1 cellular context compared by ENCODE assay signal in the genomic region with DNA sequence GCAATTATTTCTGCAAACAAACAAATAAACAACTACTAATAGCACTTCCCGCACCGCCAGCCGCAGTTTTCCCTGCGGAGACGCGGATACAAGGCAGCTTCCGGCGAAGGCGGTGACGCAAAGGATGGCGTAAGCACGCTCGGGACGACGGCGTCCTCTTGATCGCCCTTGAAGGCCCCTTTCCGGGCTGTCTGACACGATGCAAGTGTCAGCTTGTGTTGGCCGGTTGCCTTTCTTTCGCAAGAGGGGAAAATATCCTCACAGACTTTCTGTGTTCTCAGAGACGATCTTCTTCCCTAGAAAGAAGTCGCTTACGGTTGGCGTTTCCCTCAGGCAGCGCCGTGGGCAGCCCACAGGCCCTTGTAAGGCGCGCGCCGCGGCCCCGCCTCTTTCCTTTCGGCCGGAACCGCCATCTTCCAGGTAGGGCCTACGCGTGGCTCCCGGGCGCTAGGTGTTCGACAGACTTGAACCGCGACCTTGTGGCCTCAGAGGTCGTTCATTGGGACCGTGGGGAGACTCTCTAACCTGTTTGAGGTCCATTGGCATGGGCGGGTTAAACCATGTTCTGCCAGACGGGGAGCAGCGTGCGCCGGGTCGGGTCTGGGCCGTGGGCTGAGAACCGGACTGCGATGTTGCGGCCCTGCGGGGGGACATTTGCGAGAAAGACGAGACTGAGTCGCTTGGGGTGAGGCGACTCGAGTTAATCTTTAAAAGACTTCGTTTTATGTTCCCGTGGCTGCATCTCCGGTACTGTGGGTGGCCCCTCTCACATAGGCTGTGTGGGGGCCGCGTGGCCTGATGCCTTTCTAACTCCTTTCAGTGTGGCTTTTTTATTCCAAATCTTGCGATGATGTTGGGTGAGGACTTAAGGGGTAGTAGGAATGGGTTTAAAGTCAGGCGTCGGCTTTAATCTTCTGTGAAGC.
TF ChIP-seq lines count a peak whose summit lies in the region.

A gene (plus strand): TSS at position 393 of the 923 bp plus-strand sequence. CDS start 2,219 bp downstream, outside the sequence.

TF ChIP-seq in HEK293, 187 proteins besides CTCF, POLR2A, EP300 and RAD21 (continued from another document and continues in another):
- TF ChIP-seq, protein P1, sequence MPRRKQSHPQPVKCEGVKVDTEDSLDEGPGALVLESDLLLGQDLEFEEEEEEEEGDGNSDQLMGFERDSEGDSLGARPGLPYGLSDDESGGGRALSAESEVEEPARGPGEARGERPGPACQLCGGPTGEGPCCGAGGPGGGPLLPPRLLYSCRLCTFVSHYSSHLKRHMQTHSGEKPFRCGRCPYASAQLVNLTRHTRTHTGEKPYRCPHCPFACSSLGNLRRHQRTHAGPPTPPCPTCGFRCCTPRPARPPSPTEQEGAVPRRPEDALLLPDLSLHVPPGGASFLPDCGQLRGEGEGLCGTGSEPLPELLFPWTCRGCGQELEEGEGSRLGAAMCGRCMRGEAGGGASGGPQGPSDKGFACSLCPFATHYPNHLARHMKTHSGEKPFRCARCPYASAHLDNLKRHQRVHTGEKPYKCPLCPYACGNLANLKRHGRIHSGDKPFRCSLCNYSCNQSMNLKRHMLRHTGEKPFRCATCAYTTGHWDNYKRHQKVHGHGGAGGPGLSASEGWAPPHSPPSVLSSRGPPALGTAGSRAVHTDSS (tag by site-specific recombination; IDR thresholded peaks at IDR 0.05): no peak
- TF ChIP-seq ZNF184 (tag by site-specific recombination; IDR thresholded peaks at IDR 0.05) (no peak), ZNF155 (tag by site-specific recombination; IDR thresholded peaks at IDR 0.05) (no peak), KLF9 (tag by site-specific recombination; IDR thresholded peaks at IDR 0.05; ENCODE audit: low read depth) (peak; percentile 77), ZNF433 (tag by site-specific recombination; IDR thresholded peaks at IDR 0.05; ENCODE audit: low read depth) (no peak), HOXC10 (CRISPR knock-in tag; IDR thresholded peaks at IDR 0.05) (no peak), ZNF585B (tag by site-specific recombination; IDR thresholded peaks at IDR 0.05) (no peak), ZNF837 (tag by site-specific recombination; IDR thresholded peaks at IDR 0.05) (no peak), ZNF561 (tag by site-specific recombination; IDR thresholded peaks at IDR 0.05; ENCODE audit: borderline replicate concordance) (0 out of 2 replicates have a peak, but pooled peaks have one; percentile 18), ZFP37 (tag by site-specific recombination; IDR thresholded peaks at IDR 0.05) (0 out of 2 replicates have a peak, but pooled peaks have one; percentile 32), ZNF610 (tag by site-specific recombination; IDR thresholded peaks at IDR 0.05; ENCODE audit: borderline replicate concordance) (no peak), ZEB2 (tag by site-specific recombination; IDR thresholded peaks at IDR 0.05) (peak; percentile 73), ZNF157 (tag by site-specific recombination; IDR thresholded peaks at IDR 0.05) (no peak), ZNF571 (tag by site-specific recombination; IDR thresholded peaks at IDR 0.05) (no peak), ZNF76 (tag by site-specific recombination; IDR thresholded peaks at IDR 0.05; ENCODE audit: borderline replicate concordance, low read depth) (peak; percentile 58; the same call in 1 of the 2 replicates), OSR2 (tag by site-specific recombination; IDR thresholded peaks at IDR 0.05) (no peak), ZNF37A (tag by site-specific recombination; IDR thresholded peaks at IDR 0.05) (no peak), FEZF1 (tag by site-specific recombination; IDR thresholded peaks at IDR 0.05) (0 out of 2 replicates have a peak, but pooled peaks have one; percentile 4), ZBTB1 (tag by site-specific recombination; IDR thresholded peaks at IDR 0.05) (no peak), ZSCAN23 (tag by site-specific recombination; IDR thresholded peaks at IDR 0.05) (no peak), ZNF311 (tag by site-specific recombination; IDR thresholded peaks at IDR 0.05; ENCODE audit: borderline replicate concordance) (no peak), HOXD13 (CRISPR knock-in tag; IDR thresholded peaks at IDR 0.05; ENCODE audit: borderline replicate concordance) (no peak), ZNF239 (tag by site-specific recombination; IDR thresholded peaks at IDR 0.05) (no peak), ZNF624 (tag by site-specific recombination; IDR thresholded peaks at IDR 0.05) (no peak), SALL2 (tag by site-specific recombination; IDR thresholded peaks at IDR 0.05; ENCODE audit: borderline replicate concordance) (no peak), ZNF423 (tag by site-specific recombination; IDR thresholded peaks at IDR 0.05) (0 out of 2 replicates have a peak, but pooled peaks have one; percentile 16), RBAK (tag by site-specific recombination; IDR thresholded peaks at IDR 0.05) (no peak), ZNF23 (tag by site-specific recombination; IDR thresholded peaks at IDR 0.05; ENCODE audit: borderline replicate concordance) (no peak), ZBTB17 (tag by site-specific recombination; IDR thresholded peaks at IDR 0.05) (peak; percentile 59), TRIM28 (IDR thresholded peaks at IDR 0.05; ENCODE audit: borderline replicate concordance, low read length) (peak; percentile 49; the same call in 1 of the 2 replicates)
- TF ChIP-seq, protein P2, sequence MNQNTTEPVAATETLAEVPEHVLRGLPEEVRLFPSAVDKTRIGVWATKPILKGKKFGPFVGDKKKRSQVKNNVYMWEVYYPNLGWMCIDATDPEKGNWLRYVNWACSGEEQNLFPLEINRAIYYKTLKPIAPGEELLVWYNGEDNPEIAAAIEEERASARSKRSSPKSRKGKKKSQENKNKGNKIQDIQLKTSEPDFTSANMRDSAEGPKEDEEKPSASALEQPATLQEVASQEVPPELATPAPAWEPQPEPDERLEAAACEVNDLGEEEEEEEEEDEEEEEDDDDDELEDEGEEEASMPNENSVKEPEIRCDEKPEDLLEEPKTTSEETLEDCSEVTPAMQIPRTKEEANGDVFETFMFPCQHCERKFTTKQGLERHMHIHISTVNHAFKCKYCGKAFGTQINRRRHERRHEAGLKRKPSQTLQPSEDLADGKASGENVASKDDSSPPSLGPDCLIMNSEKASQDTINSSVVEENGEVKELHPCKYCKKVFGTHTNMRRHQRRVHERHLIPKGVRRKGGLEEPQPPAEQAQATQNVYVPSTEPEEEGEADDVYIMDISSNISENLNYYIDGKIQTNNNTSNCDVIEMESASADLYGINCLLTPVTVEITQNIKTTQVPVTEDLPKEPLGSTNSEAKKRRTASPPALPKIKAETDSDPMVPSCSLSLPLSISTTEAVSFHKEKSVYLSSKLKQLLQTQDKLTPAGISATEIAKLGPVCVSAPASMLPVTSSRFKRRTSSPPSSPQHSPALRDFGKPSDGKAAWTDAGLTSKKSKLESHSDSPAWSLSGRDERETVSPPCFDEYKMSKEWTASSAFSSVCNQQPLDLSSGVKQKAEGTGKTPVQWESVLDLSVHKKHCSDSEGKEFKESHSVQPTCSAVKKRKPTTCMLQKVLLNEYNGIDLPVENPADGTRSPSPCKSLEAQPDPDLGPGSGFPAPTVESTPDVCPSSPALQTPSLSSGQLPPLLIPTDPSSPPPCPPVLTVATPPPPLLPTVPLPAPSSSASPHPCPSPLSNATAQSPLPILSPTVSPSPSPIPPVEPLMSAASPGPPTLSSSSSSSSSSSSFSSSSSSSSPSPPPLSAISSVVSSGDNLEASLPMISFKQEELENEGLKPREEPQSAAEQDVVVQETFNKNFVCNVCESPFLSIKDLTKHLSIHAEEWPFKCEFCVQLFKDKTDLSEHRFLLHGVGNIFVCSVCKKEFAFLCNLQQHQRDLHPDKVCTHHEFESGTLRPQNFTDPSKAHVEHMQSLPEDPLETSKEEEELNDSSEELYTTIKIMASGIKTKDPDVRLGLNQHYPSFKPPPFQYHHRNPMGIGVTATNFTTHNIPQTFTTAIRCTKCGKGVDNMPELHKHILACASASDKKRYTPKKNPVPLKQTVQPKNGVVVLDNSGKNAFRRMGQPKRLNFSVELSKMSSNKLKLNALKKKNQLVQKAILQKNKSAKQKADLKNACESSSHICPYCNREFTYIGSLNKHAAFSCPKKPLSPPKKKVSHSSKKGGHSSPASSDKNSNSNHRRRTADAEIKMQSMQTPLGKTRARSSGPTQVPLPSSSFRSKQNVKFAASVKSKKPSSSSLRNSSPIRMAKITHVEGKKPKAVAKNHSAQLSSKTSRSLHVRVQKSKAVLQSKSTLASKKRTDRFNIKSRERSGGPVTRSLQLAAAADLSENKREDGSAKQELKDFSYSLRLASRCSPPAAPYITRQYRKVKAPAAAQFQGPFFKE (tag by site-specific recombination; IDR thresholded peaks at IDR 0.05; ENCODE audit: borderline replicate concordance): no peak
- TF ChIP-seq, protein P3, sequence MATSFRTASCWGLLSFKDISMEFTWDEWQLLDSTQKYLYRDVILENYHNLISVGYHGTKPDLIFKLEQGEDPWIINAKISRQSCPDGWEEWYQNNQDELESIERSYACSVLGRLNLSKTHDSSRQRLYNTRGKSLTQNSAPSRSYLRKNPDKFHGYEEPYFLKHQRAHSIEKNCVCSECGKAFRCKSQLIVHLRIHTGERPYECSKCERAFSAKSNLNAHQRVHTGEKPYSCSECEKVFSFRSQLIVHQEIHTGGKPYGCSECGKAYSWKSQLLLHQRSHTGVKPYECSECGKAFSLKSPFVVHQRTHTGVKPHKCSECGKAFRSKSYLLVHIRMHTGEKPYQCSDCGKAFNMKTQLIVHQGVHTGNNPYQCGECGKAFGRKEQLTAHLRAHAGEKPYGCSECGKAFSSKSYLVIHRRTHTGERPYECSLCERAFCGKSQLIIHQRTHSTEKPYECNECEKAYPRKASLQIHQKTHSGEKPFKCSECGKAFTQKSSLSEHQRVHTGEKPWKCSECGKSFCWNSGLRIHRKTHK (tag by site-specific recombination; IDR thresholded peaks at IDR 0.05): no peak
- TF ChIP-seq, protein P4, sequence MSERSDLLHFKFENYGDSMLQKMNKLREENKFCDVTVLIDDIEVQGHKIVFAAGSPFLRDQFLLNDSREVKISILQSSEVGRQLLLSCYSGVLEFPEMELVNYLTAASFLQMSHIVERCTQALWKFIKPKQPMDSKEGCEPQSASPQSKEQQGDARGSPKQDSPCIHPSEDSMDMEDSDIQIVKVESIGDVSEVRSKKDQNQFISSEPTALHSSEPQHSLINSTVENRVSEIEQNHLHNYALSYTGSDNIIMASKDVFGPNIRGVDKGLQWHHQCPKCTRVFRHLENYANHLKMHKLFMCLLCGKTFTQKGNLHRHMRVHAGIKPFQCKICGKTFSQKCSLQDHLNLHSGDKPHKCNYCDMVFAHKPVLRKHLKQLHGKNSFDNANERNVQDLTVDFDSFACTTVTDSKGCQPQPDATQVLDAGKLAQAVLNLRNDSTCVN (tag by site-specific recombination; optimal IDR thresholded peaks at IDR 0.05): peak; percentile 83
- TF ChIP-seq, protein P5, sequence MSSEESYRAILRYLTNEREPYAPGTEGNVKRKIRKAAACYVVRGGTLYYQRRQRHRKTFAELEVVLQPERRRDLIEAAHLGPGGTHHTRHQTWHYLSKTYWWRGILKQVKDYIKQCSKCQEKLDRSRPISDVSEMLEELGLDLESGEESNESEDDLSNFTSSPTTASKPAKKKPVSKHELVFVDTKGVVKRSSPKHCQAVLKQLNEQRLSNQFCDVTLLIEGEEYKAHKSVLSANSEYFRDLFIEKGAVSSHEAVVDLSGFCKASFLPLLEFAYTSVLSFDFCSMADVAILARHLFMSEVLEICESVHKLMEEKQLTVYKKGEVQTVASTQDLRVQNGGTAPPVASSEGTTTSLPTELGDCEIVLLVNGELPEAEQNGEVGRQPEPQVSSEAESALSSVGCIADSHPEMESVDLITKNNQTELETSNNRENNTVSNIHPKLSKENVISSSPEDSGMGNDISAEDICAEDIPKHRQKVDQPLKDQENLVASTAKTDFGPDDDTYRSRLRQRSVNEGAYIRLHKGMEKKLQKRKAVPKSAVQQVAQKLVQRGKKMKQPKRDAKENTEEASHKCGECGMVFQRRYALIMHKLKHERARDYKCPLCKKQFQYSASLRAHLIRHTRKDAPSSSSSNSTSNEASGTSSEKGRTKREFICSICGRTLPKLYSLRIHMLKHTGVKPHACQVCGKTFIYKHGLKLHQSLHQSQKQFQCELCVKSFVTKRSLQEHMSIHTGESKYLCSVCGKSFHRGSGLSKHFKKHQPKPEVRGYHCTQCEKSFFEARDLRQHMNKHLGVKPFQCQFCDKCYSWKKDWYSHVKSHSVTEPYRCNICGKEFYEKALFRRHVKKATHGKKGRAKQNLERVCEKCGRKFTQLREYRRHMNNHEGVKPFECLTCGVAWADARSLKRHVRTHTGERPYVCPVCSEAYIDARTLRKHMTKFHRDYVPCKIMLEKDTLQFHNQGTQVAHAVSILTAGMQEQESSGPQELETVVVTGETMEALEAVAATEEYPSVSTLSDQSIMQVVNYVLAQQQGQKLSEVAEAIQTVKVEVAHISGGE (tag by site-specific recombination; conservative IDR thresholded peaks at IDR 0.05; ENCODE audit: low read depth): peak; percentile 45; the same call in 1 of the 2 replicates
- TF ChIP-seq, protein P6, sequence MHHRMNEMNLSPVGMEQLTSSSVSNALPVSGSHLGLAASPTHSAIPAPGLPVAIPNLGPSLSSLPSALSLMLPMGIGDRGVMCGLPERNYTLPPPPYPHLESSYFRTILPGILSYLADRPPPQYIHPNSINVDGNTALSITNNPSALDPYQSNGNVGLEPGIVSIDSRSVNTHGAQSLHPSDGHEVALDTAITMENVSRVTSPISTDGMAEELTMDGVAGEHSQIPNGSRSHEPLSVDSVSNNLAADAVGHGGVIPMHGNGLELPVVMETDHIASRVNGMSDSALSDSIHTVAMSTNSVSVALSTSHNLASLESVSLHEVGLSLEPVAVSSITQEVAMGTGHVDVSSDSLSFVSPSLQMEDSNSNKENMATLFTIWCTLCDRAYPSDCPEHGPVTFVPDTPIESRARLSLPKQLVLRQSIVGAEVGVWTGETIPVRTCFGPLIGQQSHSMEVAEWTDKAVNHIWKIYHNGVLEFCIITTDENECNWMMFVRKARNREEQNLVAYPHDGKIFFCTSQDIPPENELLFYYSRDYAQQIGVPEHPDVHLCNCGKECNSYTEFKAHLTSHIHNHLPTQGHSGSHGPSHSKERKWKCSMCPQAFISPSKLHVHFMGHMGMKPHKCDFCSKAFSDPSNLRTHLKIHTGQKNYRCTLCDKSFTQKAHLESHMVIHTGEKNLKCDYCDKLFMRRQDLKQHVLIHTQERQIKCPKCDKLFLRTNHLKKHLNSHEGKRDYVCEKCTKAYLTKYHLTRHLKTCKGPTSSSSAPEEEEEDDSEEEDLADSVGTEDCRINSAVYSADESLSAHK (tag by site-specific recombination; IDR thresholded peaks at IDR 0.05): no peak
- TF ChIP-seq, protein P7, sequence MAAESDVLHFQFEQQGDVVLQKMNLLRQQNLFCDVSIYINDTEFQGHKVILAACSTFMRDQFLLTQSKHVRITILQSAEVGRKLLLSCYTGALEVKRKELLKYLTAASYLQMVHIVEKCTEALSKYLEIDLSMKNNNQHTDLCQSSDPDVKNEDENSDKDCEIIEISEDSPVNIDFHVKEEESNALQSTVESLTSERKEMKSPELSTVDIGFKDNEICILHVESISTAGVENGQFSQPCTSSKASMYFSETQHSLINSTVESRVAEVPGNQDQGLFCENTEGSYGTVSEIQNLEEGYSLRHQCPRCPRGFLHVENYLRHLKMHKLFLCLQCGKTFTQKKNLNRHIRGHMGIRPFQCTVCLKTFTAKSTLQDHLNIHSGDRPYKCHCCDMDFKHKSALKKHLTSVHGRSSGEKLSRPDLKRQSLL (tag by site-specific recombination; IDR thresholded peaks at IDR 0.05): no peak
